In genomic region chr6:2797564-2798014, GRCh38 we compare ENCODE assay signal across 1 cellular context.
TF ChIP-seq lines count a peak whose summit lies in the region.

No MANE protein-coding gene starts in this region.

TF ChIP-seq in H1, 55 proteins besides CTCF, POLR2A, EP300 and RAD21:
- TF ChIP-seq YY1 (IDR thresholded peaks at IDR 0.05; ENCODE audit: low read depth, low read length), result no peak
- TF ChIP-seq EZH2 (IDR thresholded peaks at IDR 0.05; ENCODE audit: low read depth, low read length, severe bottlenecking), result no peak
- TF ChIP-seq, protein P1, sequence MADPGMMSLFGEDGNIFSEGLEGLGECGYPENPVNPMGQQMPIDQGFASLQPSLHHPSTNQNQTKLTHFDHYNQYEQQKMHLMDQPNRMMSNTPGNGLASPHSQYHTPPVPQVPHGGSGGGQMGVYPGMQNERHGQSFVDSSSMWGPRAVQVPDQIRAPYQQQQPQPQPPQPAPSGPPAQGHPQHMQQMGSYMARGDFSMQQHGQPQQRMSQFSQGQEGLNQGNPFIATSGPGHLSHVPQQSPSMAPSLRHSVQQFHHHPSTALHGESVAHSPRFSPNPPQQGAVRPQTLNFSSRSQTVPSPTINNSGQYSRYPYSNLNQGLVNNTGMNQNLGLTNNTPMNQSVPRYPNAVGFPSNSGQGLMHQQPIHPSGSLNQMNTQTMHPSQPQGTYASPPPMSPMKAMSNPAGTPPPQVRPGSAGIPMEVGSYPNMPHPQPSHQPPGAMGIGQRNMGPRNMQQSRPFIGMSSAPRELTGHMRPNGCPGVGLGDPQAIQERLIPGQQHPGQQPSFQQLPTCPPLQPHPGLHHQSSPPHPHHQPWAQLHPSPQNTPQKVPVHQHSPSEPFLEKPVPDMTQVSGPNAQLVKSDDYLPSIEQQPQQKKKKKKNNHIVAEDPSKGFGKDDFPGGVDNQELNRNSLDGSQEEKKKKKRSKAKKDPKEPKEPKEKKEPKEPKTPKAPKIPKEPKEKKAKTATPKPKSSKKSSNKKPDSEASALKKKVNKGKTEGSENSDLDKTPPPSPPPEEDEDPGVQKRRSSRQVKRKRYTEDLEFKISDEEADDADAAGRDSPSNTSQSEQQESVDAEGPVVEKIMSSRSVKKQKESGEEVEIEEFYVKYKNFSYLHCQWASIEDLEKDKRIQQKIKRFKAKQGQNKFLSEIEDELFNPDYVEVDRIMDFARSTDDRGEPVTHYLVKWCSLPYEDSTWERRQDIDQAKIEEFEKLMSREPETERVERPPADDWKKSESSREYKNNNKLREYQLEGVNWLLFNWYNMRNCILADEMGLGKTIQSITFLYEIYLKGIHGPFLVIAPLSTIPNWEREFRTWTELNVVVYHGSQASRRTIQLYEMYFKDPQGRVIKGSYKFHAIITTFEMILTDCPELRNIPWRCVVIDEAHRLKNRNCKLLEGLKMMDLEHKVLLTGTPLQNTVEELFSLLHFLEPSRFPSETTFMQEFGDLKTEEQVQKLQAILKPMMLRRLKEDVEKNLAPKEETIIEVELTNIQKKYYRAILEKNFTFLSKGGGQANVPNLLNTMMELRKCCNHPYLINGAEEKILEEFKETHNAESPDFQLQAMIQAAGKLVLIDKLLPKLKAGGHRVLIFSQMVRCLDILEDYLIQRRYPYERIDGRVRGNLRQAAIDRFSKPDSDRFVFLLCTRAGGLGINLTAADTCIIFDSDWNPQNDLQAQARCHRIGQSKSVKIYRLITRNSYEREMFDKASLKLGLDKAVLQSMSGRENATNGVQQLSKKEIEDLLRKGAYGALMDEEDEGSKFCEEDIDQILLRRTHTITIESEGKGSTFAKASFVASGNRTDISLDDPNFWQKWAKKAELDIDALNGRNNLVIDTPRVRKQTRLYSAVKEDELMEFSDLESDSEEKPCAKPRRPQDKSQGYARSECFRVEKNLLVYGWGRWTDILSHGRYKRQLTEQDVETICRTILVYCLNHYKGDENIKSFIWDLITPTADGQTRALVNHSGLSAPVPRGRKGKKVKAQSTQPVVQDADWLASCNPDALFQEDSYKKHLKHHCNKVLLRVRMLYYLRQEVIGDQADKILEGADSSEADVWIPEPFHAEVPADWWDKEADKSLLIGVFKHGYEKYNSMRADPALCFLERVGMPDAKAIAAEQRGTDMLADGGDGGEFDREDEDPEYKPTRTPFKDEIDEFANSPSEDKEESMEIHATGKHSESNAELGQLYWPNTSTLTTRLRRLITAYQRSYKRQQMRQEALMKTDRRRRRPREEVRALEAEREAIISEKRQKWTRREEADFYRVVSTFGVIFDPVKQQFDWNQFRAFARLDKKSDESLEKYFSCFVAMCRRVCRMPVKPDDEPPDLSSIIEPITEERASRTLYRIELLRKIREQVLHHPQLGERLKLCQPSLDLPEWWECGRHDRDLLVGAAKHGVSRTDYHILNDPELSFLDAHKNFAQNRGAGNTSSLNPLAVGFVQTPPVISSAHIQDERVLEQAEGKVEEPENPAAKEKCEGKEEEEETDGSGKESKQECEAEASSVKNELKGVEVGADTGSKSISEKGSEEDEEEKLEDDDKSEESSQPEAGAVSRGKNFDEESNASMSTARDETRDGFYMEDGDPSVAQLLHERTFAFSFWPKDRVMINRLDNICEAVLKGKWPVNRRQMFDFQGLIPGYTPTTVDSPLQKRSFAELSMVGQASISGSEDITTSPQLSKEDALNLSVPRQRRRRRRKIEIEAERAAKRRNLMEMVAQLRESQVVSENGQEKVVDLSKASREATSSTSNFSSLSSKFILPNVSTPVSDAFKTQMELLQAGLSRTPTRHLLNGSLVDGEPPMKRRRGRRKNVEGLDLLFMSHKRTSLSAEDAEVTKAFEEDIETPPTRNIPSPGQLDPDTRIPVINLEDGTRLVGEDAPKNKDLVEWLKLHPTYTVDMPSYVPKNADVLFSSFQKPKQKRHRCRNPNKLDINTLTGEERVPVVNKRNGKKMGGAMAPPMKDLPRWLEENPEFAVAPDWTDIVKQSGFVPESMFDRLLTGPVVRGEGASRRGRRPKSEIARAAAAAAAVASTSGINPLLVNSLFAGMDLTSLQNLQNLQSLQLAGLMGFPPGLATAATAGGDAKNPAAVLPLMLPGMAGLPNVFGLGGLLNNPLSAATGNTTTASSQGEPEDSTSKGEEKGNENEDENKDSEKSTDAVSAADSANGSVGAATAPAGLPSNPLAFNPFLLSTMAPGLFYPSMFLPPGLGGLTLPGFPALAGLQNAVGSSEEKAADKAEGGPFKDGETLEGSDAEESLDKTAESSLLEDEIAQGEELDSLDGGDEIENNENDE (IDR thresholded peaks at IDR 0.05; ENCODE audit: insufficient replicate concordance, low read length), result no peak
- no peak for TF ChIP-seq FOSL1 (IDR thresholded peaks at IDR 0.05; ENCODE audit: insufficient read depth, low read depth, low read length)
- TF ChIP-seq SP2 (IDR thresholded peaks at IDR 0.05; ENCODE audit: low read length), result no peak
- TF ChIP-seq SIX5 (IDR thresholded peaks at IDR 0.05; ENCODE audit: low read depth, low read length), result no peak
- TF ChIP-seq CHD2 (IDR thresholded peaks at IDR 0.05; ENCODE audit: low read length), result no peak
- no peak for TF ChIP-seq HDAC2 (IDR thresholded peaks at IDR 0.05; ENCODE audit: borderline replicate concordance in 1 of 2, low read depth in 2 of 2, low read length in 2 of 2)
- no peak for TF ChIP-seq CBX5 (IDR thresholded peaks at IDR 0.05; ENCODE audit: low read depth, low read length)
- no peak for TF ChIP-seq ATF2 (IDR thresholded peaks at IDR 0.05; ENCODE audit: low read length)
- TF ChIP-seq SP4 (IDR thresholded peaks at IDR 0.05; ENCODE audit: low read length), result no peak
- TF ChIP-seq POLR2AphosphoS5 (IDR thresholded peaks at IDR 0.05; ENCODE audit: low read depth, low read length), result no peak
- TF ChIP-seq EGR1 (IDR thresholded peaks at IDR 0.05; ENCODE audit: borderline replicate concordance, low read depth, low read length), result no peak
- TF ChIP-seq TEAD4 (IDR thresholded peaks at IDR 0.05; ENCODE audit: low read depth, low read length), result no peak
- TF ChIP-seq, protein P2, sequence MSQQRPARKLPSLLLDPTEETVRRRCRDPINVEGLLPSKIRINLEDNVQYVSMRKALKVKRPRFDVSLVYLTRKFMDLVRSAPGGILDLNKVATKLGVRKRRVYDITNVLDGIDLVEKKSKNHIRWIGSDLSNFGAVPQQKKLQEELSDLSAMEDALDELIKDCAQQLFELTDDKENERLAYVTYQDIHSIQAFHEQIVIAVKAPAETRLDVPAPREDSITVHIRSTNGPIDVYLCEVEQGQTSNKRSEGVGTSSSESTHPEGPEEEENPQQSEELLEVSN (IDR thresholded peaks at IDR 0.05), result no peak
- no peak for TF ChIP-seq BCL11A (IDR thresholded peaks at IDR 0.05; ENCODE audit: low read depth in 2 of 2, low read length in 2 of 2)
TF ChIP-seq in H1: peak in this region for 0.
